ENCODE assay signal across 8 cellular contexts in the genomic region with DNA sequence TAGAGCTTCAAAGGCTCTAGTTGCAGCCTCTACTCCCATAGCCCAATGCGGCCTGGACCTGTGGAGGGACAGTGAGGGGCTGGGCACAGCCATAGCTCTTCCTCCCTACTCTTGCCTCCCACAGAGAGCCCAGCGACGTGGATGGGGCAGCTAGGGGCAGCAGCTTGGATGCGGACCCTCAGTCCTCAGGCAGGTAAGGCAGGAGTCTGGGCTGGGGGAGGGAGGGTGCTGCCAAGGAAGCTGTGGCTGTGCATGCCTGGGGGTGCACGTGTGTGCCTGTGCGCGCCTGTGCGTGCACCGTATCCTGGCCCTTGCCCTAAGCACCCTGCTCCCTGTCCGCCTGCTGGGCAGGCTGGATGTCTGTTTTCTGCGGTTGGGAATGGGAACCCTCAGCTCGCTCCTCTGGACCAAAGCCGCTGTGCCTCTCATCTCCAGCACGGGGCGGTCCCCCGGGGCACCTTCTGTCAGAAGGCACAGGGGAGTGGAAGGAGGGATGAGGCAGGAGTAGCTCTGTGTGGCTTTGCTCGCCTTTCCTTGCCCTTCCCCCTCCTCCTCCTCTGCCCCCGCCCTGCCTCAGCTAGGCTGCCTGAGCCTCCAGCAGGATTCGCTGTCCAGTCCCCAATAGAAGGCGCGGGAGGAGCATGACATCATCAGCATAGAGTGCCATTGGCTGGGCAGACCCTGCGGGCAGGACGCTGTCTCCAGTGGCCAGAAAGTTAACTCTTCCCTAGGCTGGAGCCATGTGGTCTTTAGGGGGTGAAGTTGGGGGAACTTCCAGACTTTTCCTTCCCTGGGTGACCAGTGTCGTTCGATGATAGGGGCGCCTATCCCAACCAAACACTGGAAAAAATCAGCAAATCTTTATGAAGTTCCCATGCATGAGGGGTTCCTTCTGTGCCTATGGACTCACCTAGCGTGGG. TPM values are rescaled to one million over a fixed set of nuclear protein-coding genes. Genes with fewer than 3 reads are reported as not detected.
DNase-seq lines count a peak whose midpoint lies in the region; ATAC-seq and TF ChIP-seq lines count a peak whose summit lies in the region.

No MANE protein-coding gene starts in this region.

- H3K4me3 ChIP-seq in AG04449 (ENCODE audit: low read depth, low read length) (peak overlapping the region; percentile 51), GM12865 (ENCODE audit: low read depth, low read length) (no peak overlapping the region), WI38 (ENCODE audit: low read depth, low read length) (peak overlapping the region; percentile 33; the same call in 1 of the 2 replicates), fibroblast of pulmonary artery (replicated peaks; ENCODE audit: low read depth, low read length) (peak overlapping the region; percentile 15), mucosa of stomach (ENCODE audit: low read length) (no peak overlapping the region)

- H3K9ac ChIP-seq in mucosa of stomach (ENCODE audit: low read length), result peak overlapping the region; percentile 51

- no peak for ATAC-seq in HG02610 (IDR thresholded peaks at IDR 0.05; ENCODE audit: unreplicated experiment)

- peaks cover 22% of the 10 kb centered on the region for H3K4me1 ChIP-seq in mucosa of stomach (ENCODE audit: control insufficient read depth, insufficient read depth, low read length)

- no peaks in the 10 kb centered on the region for H3K36me3 ChIP-seq in mucosa of stomach (ENCODE audit: control insufficient read depth, insufficient read depth, low read length)

- POLR2A ChIA-PET in AG04449 (lab: Yijun Ruan, JAX), result interaction anchor here (1.2 to 2.1 kb wide), 2 partner anchors 17 to 22 kb away, joined by 3 to 5 read pairs; no protein-coding TSS in a partner anchor

- CTCF ChIA-PET in AG04449 (lab: Yijun Ruan, JAX), result interaction anchor here (0.9 to 10.2 kb wide), 11 partner anchors 8 to 174 kb away, joined by 3 to 180 read pairs (median 4); no protein-coding TSS in a partner anchor

- peaks cover 39% of the 10 kb centered on the region for H3K27me3 ChIP-seq in mucosa of stomach (ENCODE audit: control insufficient read depth, insufficient read depth, low read length)

- no peaks in the 10 kb centered on the region for H3K9me3 ChIP-seq in mucosa of stomach (ENCODE audit: control insufficient read depth, low read length)

- TF ChIP-seq CTCF in AG04449 (IDR thresholded peaks at IDR 0.05; ENCODE audit: insufficient read depth, low read length, missing control alignments) (peak; percentile 30), GM12865 (IDR thresholded peaks at IDR 0.05; ENCODE audit: insufficient read depth, low read depth, low read length, missing control alignments) (no peak), WI38 (IDR thresholded peaks at IDR 0.05; ENCODE audit: low read depth, low read length) (no peak), fibroblast of pulmonary artery (IDR thresholded peaks at IDR 0.05; ENCODE audit: low read length, missing control alignments) (peak; percentile 6)

- DNase-seq in AG04449 (ENCODE audit: low read depth, low spot score) (no peak), GM12865 (ENCODE audit: low read depth) (peak; percentile 41), NCI-H2029 treated with DMSO at 0.1 percent for 48 hours (lab: John Stamatoyannopoulos, UW) (peak; percentile 72), fibroblast of pulmonary artery (ENCODE audit: low read depth) (peak; percentile 96), ureter (ENCODE audit: low spot score) (peak; percentile 94)

RNA-seq across cellular contexts. Expression of gene PRCD, which starts 0.8 kb away (rescaled TPM):
- total RNA-seq in ureter, result 11.5 TPM

RNA-seq across cellular contexts. Expression of gene CYGB, which starts 3.1 kb away (rescaled TPM):
- total RNA-seq in ureter, result 24.6 TPM

RNA-seq across cellular contexts. Expression of gene RHBDF2, which starts 39.4 kb away (rescaled TPM):
- total RNA-seq in ureter, result 41.6 TPM

RNA-seq across cellular contexts. Expression of gene ST6GALNAC2, which starts 45.0 kb away (rescaled TPM):
- 28.7 TPM for total RNA-seq in ureter

Comparison
In these comparisons a context has a peak if more than half of its experiments do, and no peak if none do; other contexts are left out.
1. H3K4me3 ChIP-seq: peak in AG04449 (single experiment), WI38 (single experiment) and fibroblast of pulmonary artery (single experiment); none in GM12865 (single experiment) and mucosa of stomach (single experiment).
2. CTCF ChIP-seq: peak in AG04449 (single experiment) and fibroblast of pulmonary artery (single experiment); none in GM12865 (single experiment) and WI38 (single experiment).